19 cellular contexts compared by ENCODE assay signal in the genomic region with DNA sequence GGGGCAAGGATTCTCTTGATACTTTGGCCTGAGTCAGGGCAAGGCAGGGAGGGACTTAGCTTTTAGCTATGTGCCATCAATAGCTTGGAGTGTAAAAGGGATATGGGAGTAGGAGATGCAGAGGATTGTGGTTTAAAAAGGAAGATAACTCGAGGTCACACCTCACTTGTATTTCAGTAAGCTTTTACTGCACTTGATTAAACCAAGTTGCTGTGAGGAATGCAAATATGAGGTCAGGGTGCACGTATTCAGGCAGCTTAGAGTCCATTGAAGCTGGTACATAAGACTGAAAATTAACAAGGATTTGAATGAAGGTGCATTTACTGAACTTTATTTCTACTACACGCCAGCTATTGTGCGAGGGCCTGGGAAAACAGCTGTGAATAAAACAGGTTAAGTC. TPM values are rescaled to one million over a fixed set of nuclear protein-coding genes. Genes with fewer than 3 reads are reported as not detected.
A peak's percentile ranks its signal among the peaks of the same experiment; 100 is the strongest.
DNase-seq lines count a peak whose midpoint lies in the region; ATAC-seq and TF ChIP-seq lines count a peak whose summit lies in the region.
"Had no signal": no experiment of that assay in that cellular context is flagged by ENCODE, and none has a peak within 500 bp of the region (broad histone marks: within the 10 kb centered on the region; RNA-seq: fewer than 3 reads in every experiment).

No MANE protein-coding gene starts in this region.

- H3K4me3 ChIP-seq in HAP-1 (no peak overlapping the region), tibial artery (no peak overlapping the region)
- H3K4me3 ChIP-seq: MG63 had no signal

- in situ Hi-C loops in HAP-1 (cut with MboI; ENCODE audit: low sequenced_read_pairs): no loop called here

- H3K36me3 ChIP-seq in HAP-1 (replicated peaks) (peaks cover 3% of the 10 kb centered on the region; the same call in 1 of the 2 replicates), tibial artery (peaks cover 47 to 58% (median 49%) of the 10 kb centered on the region in 3 donors)

- no peaks in the 10 kb centered on the region for H3K27me3 ChIP-seq in HAP-1 (ENCODE audit: low read depth)
- H3K27me3 ChIP-seq in tibial artery: no peaks in the 10 kb centered on the region
- H3K27me3 ChIP-seq: MG63 had no signal

- ATAC-seq in left colon: peak; percentile 63
- ATAC-seq: left cardiac atrium, SK-N-SH treated with all-trans-retinoic acid at 6 μM for 48 hours had no signal

- H3K4me1 ChIP-seq in HAP-1 (peaks cover 22% of the 10 kb centered on the region), tibial artery (peaks cover 0 to 100% (median 83%) of the 10 kb centered on the region in 4 donors)

- no peak for TF ChIP-seq CTCF in tibial artery (IDR thresholded peaks at IDR 0.05)

- DNase-seq in HAP-1 (ENCODE audit: low spot score in 2 of 2): peak; percentile 74 to 86
- peak; percentile 38 for DNase-seq in amniotic epithelial cell (ENCODE audit: low read depth)
- DNase-seq in left colon: no peak
- DNase-seq in tibial artery: no peak
- DNase-seq in EL: no peak
- DNase-seq in cerebellum (ENCODE audit: low spot score): no peak
- no peak for DNase-seq in kidney tubule cell (ENCODE audit: low spot score)
- DNase-seq: activated CD4-positive, alpha-beta T cell treated with anti-CD3 and anti-CD28 coated beads, Interleukin-2, amount 10 ng/mL, durations not matched to agents 24 days and 14 days; activated naive CD4-positive, alpha-beta T cell treated with Interleukin-2 at 50 U/mL for 16 hours; activated T-cell treated with anti-CD3 and anti-CD28 coated beads for 4 hours; AML-193; hippocampal formation; left cardiac atrium; MG63; NCI-H1694; NCI-H345; nucleus accumbens; RPMI8226 had no signal

- intact Hi-C loops in left colon (cut with DNase I, micrococcal nuclease) (loop anchor here in 1 of 2 donors (5.0 kb wide), 1 partner anchor 65 kb away; no protein-coding TSS in a partner anchor), tibial artery (cut with DNase I; ENCODE audit: low total_unique reads) (no loop called here)

- H3K27ac ChIP-seq in tibial artery: peak overlapping the region; percentile 50 to 95

- no peaks in the 10 kb centered on the region for H3K9me3 ChIP-seq in HAP-1
- no peaks in the 10 kb centered on the region for H3K9me3 ChIP-seq in tibial artery
- H3K9me3 ChIP-seq: MG63 had no signal

RNA-seq across cellular contexts. Expression of a gene that starts 32.1 kb away (rescaled TPM):
- 100 to 1,000 TPM; 266 to 374 TPM for total RNA-seq in left colon
- 116 TPM for total RNA-seq in cerebellum

Comparison
In these comparisons a context has a peak if more than half of its experiments do, and no peak if none do; other contexts are left out.
1. DNase-seq: peak in HAP-1 (2 of 2) and amniotic epithelial cell (single experiment); none in left colon (0 of 2), tibial artery (0 of 2), EL (single experiment), cerebellum (single experiment) and kidney tubule cell (single experiment).